27 cellular contexts compared by ENCODE assay signal in genomic region chr10:4506087-4506486, GRCh38.
"Had no signal": no experiment of that assay in that cellular context is flagged by ENCODE, and none has a peak within 500 bp of the region (broad histone marks: within the 10 kb centered on the region; RNA-seq: fewer than 3 reads in every experiment).

No MANE protein-coding gene starts in this region.

- H3K36me3 ChIP-seq: esophagus muscularis mucosa, pancreas, prostate gland, sigmoid colon, stomach, tibial artery, upper lobe of right lung had no signal

- H3K4me1 ChIP-seq: pancreas, prostate gland, sigmoid colon, upper lobe of right lung had no signal

- H3K9me3 ChIP-seq: esophagus muscularis mucosa, pancreas, prostate gland, sigmoid colon, stomach, tibial artery, upper lobe of right lung had no signal

- H3K4me3 ChIP-seq: esophagus muscularis mucosa, pancreas, prostate gland, sigmoid colon, smooth muscle cell, stomach, tibial artery, upper lobe of right lung had no signal

- H3K27me3 ChIP-seq: esophagus muscularis mucosa, sigmoid colon, stomach, tibial artery, upper lobe of right lung had no signal

- DNase-seq: activated CD4-positive, alpha-beta T cell treated with anti-CD3 and anti-CD28 coated beads for 1 hour; activated CD4-positive, alpha-beta T cell treated with anti-CD3 and anti-CD28 coated beads, Interleukin-2, amount 10 ng/mL, durations not matched to agents 7 days and 5 days; activated CD8-positive, alpha-beta memory T cell treated with anti-CD3 and anti-CD28 coated beads, Interleukin-2, amount 10 ng/mL, durations not matched to agents 7 days and 5 days; activated CD8-positive, alpha-beta T cell treated with anti-CD3 and anti-CD28 coated beads, Interleukin-2, amount 10 ng/mL, durations not matched to agents 7 days and 5 days; activated naive CD8-positive, alpha-beta T cell treated with anti-CD3 and anti-CD28 coated beads, Interleukin-2, amount 50 U/mL, for 24 hours; activated T-cell treated with anti-CD3 and anti-CD28 coated beads, Interleukin-2, amount 50 U/mL, for 48 hours; anterior cingulate cortex; caudate nucleus; cortex of kidney; islet precursor cell; left cardiac atrium; midbrain; naive thymus-derived CD4-positive, alpha-beta T cell; pancreas; sigmoid colon; stimulated activated CD4-positive, alpha-beta T cell treated with anti-CD3 and anti-CD28 coated beads, Interleukin-1b, Interleukin-23, amount 100 ng/mL, for 48 hours; stimulated activated CD4-positive, alpha-beta T cell treated with anti-CD3 and anti-CD28 coated beads, Interleukin-4, amount 100 ng/mL, for 4 hours; stimulated activated CD8-positive, alpha-beta memory T cell treated with anti-CD3 and anti-CD28 coated beads, Interleukin-4, amount 100 ng/mL, for 48 hours; stomach; T-helper 2 cell; tibial artery; upper lobe of right lung had no signal

- ATAC-seq: activated CD8-positive, alpha-beta memory T cell treated with anti-CD3 and anti-CD28 coated beads, Interleukin-2, amount 10 ng/mL, durations not matched to agents 7 days and 5 days; activated CD8-positive, alpha-beta T cell treated with anti-CD3 and anti-CD28 coated beads, Interleukin-2, amount 10 ng/mL, durations not matched to agents 7 days and 5 days; activated naive CD8-positive, alpha-beta T cell treated with anti-CD3 and anti-CD28 coated beads, Interleukin-2, amount 50 U/mL, for 24 hours; left cardiac atrium; naive thymus-derived CD4-positive, alpha-beta T cell; pancreas; stimulated activated memory B cell treated with anti-CD40 and anti-IgM and Interleukin-4, amounts not matched to agents 10 μg/mL and 1 μg/mL and 100 μg/mL, for 72 hours; upper lobe of right lung; WTC11 had no signal

- H3K27ac ChIP-seq: esophagus muscularis mucosa, pancreas, prostate gland, sigmoid colon, stomach, upper lobe of right lung had no signal
